ENCODE assay signal across 22 cellular contexts in genomic region chr2:117065912-117066311, GRCh38.
"Had no signal": no experiment of that assay in that cellular context is flagged by ENCODE, and none has a peak within 500 bp of the region (broad histone marks: within the 10 kb centered on the region; RNA-seq: fewer than 3 reads in every experiment).

No MANE protein-coding gene starts in this region.

- H3K27me3 ChIP-seq: heart right ventricle, left lung, neural progenitor cell, sigmoid colon, spleen, testis, tibial artery had no signal

- H3K9ac ChIP-seq: neural progenitor cell had no signal

- H3K4me3 ChIP-seq: gastroesophageal sphincter, heart right ventricle, left lung, neural progenitor cell, prostate gland, sigmoid colon, spleen, testis, tibial artery had no signal

- H3K4me1 ChIP-seq: gastroesophageal sphincter, heart right ventricle, left lung, neural progenitor cell, prostate gland, sigmoid colon, spleen, testis, tibial artery had no signal

- H3K36me3 ChIP-seq: gastroesophageal sphincter, heart right ventricle, left lung, neural progenitor cell, prostate gland, sigmoid colon, spleen, tibial artery had no signal

- DNase-seq: effector CD8-positive, alpha-beta T cell; endodermal cell; foreskin fibroblast; heart right ventricle; hippocampal formation; left cardiac atrium; left lung; mesendoderm; midbrain; naive thymus-derived CD4-positive, alpha-beta T cell; right cardiac atrium; sigmoid colon; spleen; stimulated activated CD4-positive, alpha-beta T cell treated with anti-CD3 and anti-CD28 coated beads, Interleukin-4, amount 100 ng/mL, for 4 hours; stimulated activated naive CD8-positive, alpha-beta T cell treated with anti-CD3 and anti-CD28 coated beads, Interleukin-15, Interleukin-2, amounts not matched to agents 100 U/mL and 50 U/mL, for 24 hours; substantia nigra; testis; tibial artery had no signal

- H3K9me3 ChIP-seq: gastroesophageal sphincter, prostate gland, sigmoid colon, testis, tibial artery had no signal

- H2AFZ ChIP-seq: neural progenitor cell had no signal

- H3K4me2 ChIP-seq: neural progenitor cell had no signal

- H3K27ac ChIP-seq: epithelial cell of prostate, gastroesophageal sphincter, heart right ventricle, left lung, neural progenitor cell, prostate gland, sigmoid colon, spleen, testis, tibial artery had no signal
